ENCODE assay signal across 1 cellular context in the genomic region with DNA sequence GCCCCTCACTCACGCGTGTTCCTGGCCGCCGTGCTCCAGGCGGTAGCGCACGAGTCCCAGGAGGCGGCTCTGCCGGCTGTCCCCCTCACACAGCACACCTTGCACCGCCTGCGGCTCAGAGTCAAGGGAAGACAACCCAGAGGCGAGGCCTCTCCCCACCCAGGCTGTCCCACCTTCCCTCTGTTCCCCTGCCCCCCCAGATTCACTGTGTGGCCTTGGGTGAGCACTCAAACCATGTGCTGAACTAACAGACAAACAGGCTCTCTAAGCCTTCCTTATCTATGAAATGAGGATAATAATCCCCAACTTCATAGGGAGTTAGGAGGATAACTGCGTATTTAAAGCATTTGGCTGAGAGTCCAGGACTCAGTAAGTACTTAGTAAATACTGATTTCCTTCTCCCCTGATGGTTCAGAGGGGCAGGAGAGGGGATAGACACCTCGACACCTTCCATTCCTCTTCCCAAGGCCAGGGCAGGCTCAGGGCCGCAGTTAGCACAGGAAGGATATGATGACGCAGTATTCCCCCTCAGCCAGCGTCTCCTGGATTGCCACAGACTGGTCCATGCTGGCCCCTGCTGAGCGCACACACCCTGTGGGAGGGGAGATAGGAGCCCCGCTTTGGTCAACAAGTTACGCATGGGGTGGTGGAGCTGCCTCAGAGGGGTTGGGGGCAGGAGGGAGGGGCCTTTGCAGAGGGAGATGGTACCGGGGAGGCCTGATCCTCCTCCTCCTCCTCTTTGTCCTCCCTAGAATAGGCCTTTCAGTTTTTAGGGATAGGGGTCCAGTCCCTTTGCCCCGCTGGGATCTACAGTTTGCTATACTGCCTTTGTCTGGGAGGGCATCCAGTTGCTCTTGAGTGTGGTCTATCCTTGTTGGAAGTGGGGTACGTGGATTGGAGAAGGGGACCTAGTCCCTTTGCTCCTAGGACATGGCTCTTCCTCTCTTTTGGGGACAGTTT.
TF ChIP-seq lines count a peak whose summit lies in the region.

No MANE protein-coding gene starts in this region.

TF ChIP-seq in SK-N-SH treated with all-trans-retinoic acid at 6 μM for 48 hours, 23 proteins besides CTCF, POLR2A, EP300 and RAD21 (continued from another document):
- TF ChIP-seq, protein P1, sequence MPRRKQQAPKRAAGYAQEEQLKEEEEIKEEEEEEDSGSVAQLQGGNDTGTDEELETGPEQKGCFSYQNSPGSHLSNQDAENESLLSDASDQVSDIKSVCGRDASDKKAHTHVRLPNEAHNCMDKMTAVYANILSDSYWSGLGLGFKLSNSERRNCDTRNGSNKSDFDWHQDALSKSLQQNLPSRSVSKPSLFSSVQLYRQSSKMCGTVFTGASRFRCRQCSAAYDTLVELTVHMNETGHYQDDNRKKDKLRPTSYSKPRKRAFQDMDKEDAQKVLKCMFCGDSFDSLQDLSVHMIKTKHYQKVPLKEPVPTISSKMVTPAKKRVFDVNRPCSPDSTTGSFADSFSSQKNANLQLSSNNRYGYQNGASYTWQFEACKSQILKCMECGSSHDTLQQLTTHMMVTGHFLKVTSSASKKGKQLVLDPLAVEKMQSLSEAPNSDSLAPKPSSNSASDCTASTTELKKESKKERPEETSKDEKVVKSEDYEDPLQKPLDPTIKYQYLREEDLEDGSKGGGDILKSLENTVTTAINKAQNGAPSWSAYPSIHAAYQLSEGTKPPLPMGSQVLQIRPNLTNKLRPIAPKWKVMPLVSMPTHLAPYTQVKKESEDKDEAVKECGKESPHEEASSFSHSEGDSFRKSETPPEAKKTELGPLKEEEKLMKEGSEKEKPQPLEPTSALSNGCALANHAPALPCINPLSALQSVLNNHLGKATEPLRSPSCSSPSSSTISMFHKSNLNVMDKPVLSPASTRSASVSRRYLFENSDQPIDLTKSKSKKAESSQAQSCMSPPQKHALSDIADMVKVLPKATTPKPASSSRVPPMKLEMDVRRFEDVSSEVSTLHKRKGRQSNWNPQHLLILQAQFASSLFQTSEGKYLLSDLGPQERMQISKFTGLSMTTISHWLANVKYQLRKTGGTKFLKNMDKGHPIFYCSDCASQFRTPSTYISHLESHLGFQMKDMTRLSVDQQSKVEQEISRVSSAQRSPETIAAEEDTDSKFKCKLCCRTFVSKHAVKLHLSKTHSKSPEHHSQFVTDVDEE (CRISPR knock-in tag; IDR thresholded peaks at IDR 0.05): no peak
